1 cellular context compared by ENCODE assay signal in the genomic region with DNA sequence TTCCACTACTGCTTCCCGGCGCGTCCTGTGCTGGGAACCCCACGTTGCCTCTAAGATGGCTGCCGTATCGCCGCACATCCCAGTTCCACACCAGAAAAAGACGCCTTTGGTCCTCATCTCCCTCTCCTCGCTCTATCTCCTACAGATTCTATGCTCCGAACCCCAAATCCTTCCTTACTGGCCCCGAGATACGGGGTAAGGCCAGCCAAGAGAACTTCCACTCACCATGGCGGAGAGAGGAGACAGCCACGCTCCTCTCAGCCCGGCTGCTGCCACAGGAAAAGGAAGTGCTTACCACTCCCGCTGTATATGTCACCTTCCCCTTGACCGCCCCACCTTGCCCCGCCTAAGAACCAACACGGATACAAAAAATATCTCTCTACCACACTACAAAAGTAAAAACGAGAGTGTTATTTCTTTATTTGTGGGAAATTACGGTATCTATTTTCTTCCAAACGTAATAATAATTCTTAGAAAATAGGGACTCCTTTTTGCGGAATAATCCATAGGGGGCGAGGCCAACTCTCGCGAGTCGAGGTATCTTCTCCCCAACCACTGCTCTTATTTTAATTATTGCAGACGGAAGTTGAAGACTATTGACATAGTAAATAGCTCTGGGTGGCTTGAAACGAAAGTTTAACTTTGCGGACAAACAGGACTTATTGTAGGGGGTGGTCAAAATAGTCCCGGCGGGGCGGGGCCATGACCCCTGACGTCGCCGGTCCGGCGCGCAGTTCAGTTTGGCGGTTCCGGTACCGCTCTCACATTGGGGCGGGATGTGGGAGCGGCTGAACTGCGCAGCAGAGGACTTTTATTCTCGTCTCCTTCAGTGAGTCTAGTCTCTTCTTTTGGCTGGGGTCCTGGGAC.
TF ChIP-seq lines count a peak whose summit lies in the region.

A gene (minus strand): TSS at position 293 of the 867 bp plus-strand sequence. CDS start 65 bp downstream, at position 228.
A gene (plus strand): TSS at position 764 of the 867 bp plus-strand sequence. CDS start 13 bp downstream, at position 777.

TF ChIP-seq in IMR-90, 13 proteins besides CTCF, POLR2A, EP300 and RAD21:
- TF ChIP-seq, protein P1, sequence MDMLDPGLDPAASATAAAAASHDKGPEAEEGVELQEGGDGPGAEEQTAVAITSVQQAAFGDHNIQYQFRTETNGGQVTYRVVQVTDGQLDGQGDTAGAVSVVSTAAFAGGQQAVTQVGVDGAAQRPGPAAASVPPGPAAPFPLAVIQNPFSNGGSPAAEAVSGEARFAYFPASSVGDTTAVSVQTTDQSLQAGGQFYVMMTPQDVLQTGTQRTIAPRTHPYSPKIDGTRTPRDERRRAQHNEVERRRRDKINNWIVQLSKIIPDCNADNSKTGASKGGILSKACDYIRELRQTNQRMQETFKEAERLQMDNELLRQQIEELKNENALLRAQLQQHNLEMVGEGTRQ (IDR thresholded peaks at IDR 0.05; ENCODE audit: low read depth, low read length), result no peak
- TF ChIP-seq CEBPB (IDR thresholded peaks at IDR 0.05; ENCODE audit: low read depth, low read length) (no peak), MXI1 (IDR thresholded peaks at IDR 0.05; ENCODE audit: borderline replicate concordance, low read depth, low read length) (peak; percentile 92), FOS (IDR thresholded peaks at IDR 0.05; ENCODE audit: low read depth, low read length) (no peak), BHLHE40 (IDR thresholded peaks at IDR 0.05; ENCODE audit: low read depth, low read length) (no peak), NFE2L2 (IDR thresholded peaks at IDR 0.05; ENCODE audit: low read depth, low read length) (no peak), MAFK (IDR thresholded peaks at IDR 0.05; ENCODE audit: low read depth, low read length) (no peak), SMC3 (IDR thresholded peaks at IDR 0.05; ENCODE audit: low read depth, low read length) (no peak), CHD1 (IDR thresholded peaks at IDR 0.05; ENCODE audit: low read depth, low read length) (0 out of 2 replicates have a peak, but pooled peaks have one; percentile 4), RFX5 (IDR thresholded peaks at IDR 0.05; ENCODE audit: low read depth, low read length) (no peak), RCOR1 (IDR thresholded peaks at IDR 0.05; ENCODE audit: insufficient replicate concordance, low read length) (no peak), MAZ (IDR thresholded peaks at IDR 0.05; ENCODE audit: borderline replicate concordance, low read depth, low read length) (peak; percentile 12; the same call in 1 of the 2 replicates)
- TF ChIP-seq, protein P2, sequence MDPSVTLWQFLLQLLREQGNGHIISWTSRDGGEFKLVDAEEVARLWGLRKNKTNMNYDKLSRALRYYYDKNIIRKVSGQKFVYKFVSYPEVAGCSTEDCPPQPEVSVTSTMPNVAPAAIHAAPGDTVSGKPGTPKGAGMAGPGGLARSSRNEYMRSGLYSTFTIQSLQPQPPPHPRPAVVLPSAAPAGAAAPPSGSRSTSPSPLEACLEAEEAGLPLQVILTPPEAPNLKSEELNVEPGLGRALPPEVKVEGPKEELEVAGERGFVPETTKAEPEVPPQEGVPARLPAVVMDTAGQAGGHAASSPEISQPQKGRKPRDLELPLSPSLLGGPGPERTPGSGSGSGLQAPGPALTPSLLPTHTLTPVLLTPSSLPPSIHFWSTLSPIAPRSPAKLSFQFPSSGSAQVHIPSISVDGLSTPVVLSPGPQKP (IDR thresholded peaks at IDR 0.05; ENCODE audit: borderline replicate concordance, low read depth, low read length), result no peak
TF ChIP-seq in IMR-90: peak in this region for 3.
